In genomic region chr6:130755368-130756034, GRCh38 we compare ENCODE assay signal across 30 cellular contexts.
"Had no signal": no experiment of that assay in that cellular context is flagged by ENCODE, and none has a peak within 500 bp of the region (broad histone marks: within the 10 kb centered on the region; RNA-seq: fewer than 3 reads in every experiment).

No MANE protein-coding gene starts in this region.

- H3K27me3 ChIP-seq: adrenal gland, body of pancreas, breast epithelium, MG63, Peyer's patch, SJSA1 had no signal

- H3K27ac Mint-ChIP-seq: activated CD4-positive, alpha-beta T cell treated with anti-CD3 and anti-CD28 coated beads, Interleukin-2, amount 10 ng/mL, durations not matched to agents 24 days and 14 days; activated CD8-positive, alpha-beta T cell treated with anti-CD3 and anti-CD28 coated beads for 36 hours; activated naive CD8-positive, alpha-beta T cell treated with anti-CD3 and anti-CD28 coated beads, Interleukin-2, amount 10 ng/mL, durations not matched to agents 7 days and 5 days; activated T-cell treated with anti-CD3 and anti-CD28 coated beads, Interleukin-2, amount 50 U/mL, for 72 hours; activated T-helper 17 cell treated with anti-CD3 and anti-CD28 coated beads, Interleukin-2, amount 50 U/mL, for 72 hours had no signal

- DNase-seq: activated CD4-positive, alpha-beta T cell treated with anti-CD3 and anti-CD28 coated beads, Interleukin-2, amount 10 ng/mL, durations not matched to agents 24 days and 14 days; activated CD4-positive, alpha-beta T cell treated with anti-CD3 and anti-CD28 coated beads, Interleukin-2, amount 50 U/mL, for 4 hours; activated CD8-positive, alpha-beta T cell treated with anti-CD3 and anti-CD28 coated beads for 36 hours; activated effector memory CD4-positive, alpha-beta T cell treated with anti-CD3 and anti-CD28 coated beads, Interleukin-2, amount 50 U/mL, for 16 hours; activated naive CD4-positive, alpha-beta T cell; activated naive CD4-positive, alpha-beta T cell treated with anti-CD3 and anti-CD28 coated beads, Interleukin-2, amount 50 U/mL, for 16 hours; activated naive CD8-positive, alpha-beta T cell treated with anti-CD3 and anti-CD28 coated beads, Interleukin-2, amount 10 ng/mL, durations not matched to agents 7 days and 5 days; activated T-cell treated with anti-CD3 and anti-CD28 coated beads, Interleukin-2, amount 50 U/mL, for 1 hour; activated T-cell treated with anti-CD3 and anti-CD28 coated beads, Interleukin-2, amount 50 U/mL, for 72 hours; adrenal gland; body of pancreas; Kasumi-1; KG1; MG63; NCI-H1092 treated with DMSO at 0.1 percent for 48 hours; NCI-H1417; NCI-H146; NCI-H187; NCI-H2029 treated with DMSO at 0.1 percent for 48 hours; NCI-H2107; NCI-H2171; NCI-H510A treated with DMSO at 0.1 percent for 48 hours; Peyer's patch; RPMI8226; SHP77 treated with DMSO at 0.1 percent for 48 hours; SW 1271; T1000 had no signal

- ATAC-seq: activated CD8-positive, alpha-beta T cell treated with anti-CD3 and anti-CD28 coated beads for 36 hours; activated T-cell treated with anti-CD3 and anti-CD28 coated beads, Interleukin-2, amount 50 U/mL, for 72 hours; activated T-helper 17 cell treated with anti-CD3 and anti-CD28 coated beads, Interleukin-2, amount 50 U/mL, for 72 hours; body of pancreas had no signal

- H3K9me3 ChIP-seq: adrenal gland, body of pancreas, breast epithelium, MG63, Peyer's patch, SJSA1 had no signal

- H3K27ac ChIP-seq: adrenal gland, body of pancreas, breast epithelium, Peyer's patch, SJSA1 had no signal

- H3K4me3 ChIP-seq: adrenal gland, body of pancreas, breast epithelium, MG63, Peyer's patch, SJSA1 had no signal

- H3K9me3 Mint-ChIP-seq: activated CD4-positive, alpha-beta T cell treated with anti-CD3 and anti-CD28 coated beads, Interleukin-2, amount 10 ng/mL, durations not matched to agents 24 days and 14 days; activated CD8-positive, alpha-beta T cell treated with anti-CD3 and anti-CD28 coated beads for 36 hours; activated T-helper 17 cell treated with anti-CD3 and anti-CD28 coated beads, Interleukin-2, amount 50 U/mL, for 72 hours had no signal

- H3K4me3 Mint-ChIP-seq: activated CD4-positive, alpha-beta T cell treated with anti-CD3 and anti-CD28 coated beads, Interleukin-2, amount 10 ng/mL, durations not matched to agents 24 days and 14 days; activated CD8-positive, alpha-beta T cell treated with anti-CD3 and anti-CD28 coated beads for 36 hours; activated naive CD8-positive, alpha-beta T cell treated with anti-CD3 and anti-CD28 coated beads, Interleukin-2, amount 10 ng/mL, durations not matched to agents 7 days and 5 days; activated T-cell treated with anti-CD3 and anti-CD28 coated beads, Interleukin-2, amount 50 U/mL, for 72 hours; activated T-helper 17 cell treated with anti-CD3 and anti-CD28 coated beads, Interleukin-2, amount 50 U/mL, for 72 hours had no signal

- H3K4me1 ChIP-seq: adrenal gland, body of pancreas, breast epithelium, Peyer's patch, SJSA1 had no signal

- H3K36me3 ChIP-seq: adrenal gland, breast epithelium, MG63, Peyer's patch, SJSA1 had no signal
